ENCODE assay signal across 11 cellular contexts in the genomic region with DNA sequence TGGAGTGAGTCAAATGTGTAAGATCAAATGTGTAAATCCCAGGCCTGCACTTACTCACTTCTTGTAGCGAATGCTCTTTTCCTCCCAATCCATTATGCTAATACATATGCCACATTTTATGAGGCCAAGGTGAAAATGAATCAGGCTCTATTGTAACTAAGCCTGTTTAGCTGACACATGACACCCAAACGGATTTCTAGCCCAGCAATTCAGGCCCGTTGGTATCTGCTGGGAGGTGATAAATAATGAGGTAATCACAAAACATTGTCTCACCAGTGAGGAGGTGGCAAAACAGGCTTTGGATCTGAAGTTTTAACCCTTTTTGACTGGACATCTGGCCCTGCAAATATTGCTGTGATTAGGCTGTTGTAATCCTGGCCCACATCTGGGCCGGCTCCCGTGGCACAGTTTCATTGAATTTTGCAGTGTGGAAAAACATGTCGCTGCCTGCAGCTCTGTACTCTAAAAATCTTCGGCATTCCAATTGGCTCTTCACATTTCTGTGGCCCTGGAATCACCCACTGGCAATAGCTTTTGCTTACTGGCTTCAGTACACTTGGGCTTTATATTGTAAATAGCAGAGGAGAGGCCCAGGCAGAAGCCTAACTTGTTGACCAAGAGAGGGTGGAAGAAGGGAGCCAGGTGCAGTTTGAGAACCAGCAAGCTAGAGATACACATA.
DNase-seq lines count a peak whose midpoint lies in the region; ATAC-seq, FAIRE-seq and TF ChIP-seq lines count a peak whose summit lies in the region.
"Had no signal": no experiment of that assay in that cellular context is flagged by ENCODE, and none has a peak within 500 bp of the region (broad histone marks: within the 10 kb centered on the region; RNA-seq: fewer than 3 reads in every experiment).

No MANE protein-coding gene starts in this region.

- H3K4me3 Mint-ChIP-seq in activated CD4-positive, alpha-beta memory T cell treated with anti-CD3 and anti-CD28 coated beads, Interleukin-2, amount 10 ng/mL, durations not matched to agents 7 days and 5 days: no peak overlapping the region
- H3K4me3 Mint-ChIP-seq: activated CD8-positive, alpha-beta memory T cell treated with anti-CD3 and anti-CD28 coated beads, Interleukin-2, amount 10 ng/mL, durations not matched to agents 7 days and 5 days; brain; CD8-positive, alpha-beta T cell had no signal

- POLR2A ChIA-PET in activated CD4-positive, alpha-beta memory T cell treated with anti-CD3 and anti-CD28 coated beads, Interleukin-2, amount 10 ng/mL, durations not matched to agents 7 days and 5 days (lab: Charles Lee): no interaction called here

- TF ChIP-seq POLR2A in GM12892 (IDR thresholded peaks at IDR 0.05; ENCODE audit: low read depth, low read length): no peak

- FAIRE-seq in GM12892 (lab: Jason Lieb, UNC) (no peak), frontal cortex (lab: Jason Lieb, UNC) (no peak)

- no peaks in the 10 kb centered on the region for H3K4me1 Mint-ChIP-seq in activated CD4-positive, alpha-beta memory T cell treated with anti-CD3 and anti-CD28 coated beads, Interleukin-2, amount 10 ng/mL, durations not matched to agents 7 days and 5 days
- H3K4me1 Mint-ChIP-seq: activated CD8-positive, alpha-beta memory T cell treated with anti-CD3 and anti-CD28 coated beads, Interleukin-2, amount 10 ng/mL, durations not matched to agents 7 days and 5 days had no signal

- no peaks in the 10 kb centered on the region for H3K36me3 Mint-ChIP-seq in activated CD4-positive, alpha-beta memory T cell treated with anti-CD3 and anti-CD28 coated beads, Interleukin-2, amount 10 ng/mL, durations not matched to agents 7 days and 5 days (ENCODE audit: low read depth)
- H3K36me3 Mint-ChIP-seq: activated CD8-positive, alpha-beta memory T cell treated with anti-CD3 and anti-CD28 coated beads, Interleukin-2, amount 10 ng/mL, durations not matched to agents 7 days and 5 days; brain; CD8-positive, alpha-beta T cell had no signal

- no peaks in the 10 kb centered on the region for H3K27me3 Mint-ChIP-seq in activated CD4-positive, alpha-beta memory T cell treated with anti-CD3 and anti-CD28 coated beads, Interleukin-2, amount 10 ng/mL, durations not matched to agents 7 days and 5 days
- H3K27me3 Mint-ChIP-seq: activated CD8-positive, alpha-beta memory T cell treated with anti-CD3 and anti-CD28 coated beads, Interleukin-2, amount 10 ng/mL, durations not matched to agents 7 days and 5 days had no signal

- CTCF ChIA-PET in activated CD4-positive, alpha-beta memory T cell treated with anti-CD3 and anti-CD28 coated beads, Interleukin-2, amount 10 ng/mL, durations not matched to agents 7 days and 5 days (lab: Charles Lee): no interaction called here

- no peaks in the 10 kb centered on the region for H3K9me3 Mint-ChIP-seq in activated CD4-positive, alpha-beta memory T cell treated with anti-CD3 and anti-CD28 coated beads, Interleukin-2, amount 10 ng/mL, durations not matched to agents 7 days and 5 days
- H3K9me3 Mint-ChIP-seq: brain had no signal

- DNase-seq in DMS53 treated with DMSO at 0.1 percent for 48 hours (lab: John Stamatoyannopoulos, UW; ENCODE audit: unreplicated experiment) (peak; percentile 75), NCI-H1436 treated with DMSO at 0.1 percent for 48 hours (lab: John Stamatoyannopoulos, UW) (peak; percentile 62), RKO (ENCODE audit: low spot score) (peak; percentile 89), kidney glomerular epithelial cell (lab: John Stamatoyannopoulos, UW) (peak; percentile 41), GM12892 (ENCODE audit: insufficient read length) (no peak), frontal cortex (ENCODE audit: low spot score in 2 of 2) (no peak)
- DNase-seq in activated CD4-positive, alpha-beta memory T cell treated with anti-CD3 and anti-CD28 coated beads, Interleukin-2, amount 10 ng/mL, durations not matched to agents 7 days and 5 days: no peak
- DNase-seq: activated CD8-positive, alpha-beta memory T cell treated with anti-CD3 and anti-CD28 coated beads, Interleukin-2, amount 10 ng/mL, durations not matched to agents 7 days and 5 days; CD8-positive, alpha-beta T cell had no signal

- ATAC-seq in GM21526 (IDR thresholded peaks at IDR 0.05; ENCODE audit: low FRiP score, unreplicated experiment): no peak
- ATAC-seq: activated CD8-positive, alpha-beta memory T cell treated with anti-CD3 and anti-CD28 coated beads, Interleukin-2, amount 10 ng/mL, durations not matched to agents 7 days and 5 days; CD8-positive, alpha-beta T cell had no signal

- H3K27ac Mint-ChIP-seq in activated CD4-positive, alpha-beta memory T cell treated with anti-CD3 and anti-CD28 coated beads, Interleukin-2, amount 10 ng/mL, durations not matched to agents 7 days and 5 days: no peak overlapping the region
- H3K27ac Mint-ChIP-seq: activated CD8-positive, alpha-beta memory T cell treated with anti-CD3 and anti-CD28 coated beads, Interleukin-2, amount 10 ng/mL, durations not matched to agents 7 days and 5 days; CD8-positive, alpha-beta T cell had no signal

Comparison
In these comparisons a context has a peak if more than half of its experiments do, and no peak if none do; other contexts are left out.
1. DNase-seq: peak in DMS53 treated with DMSO at 0.1 percent for 48 hours (single experiment), NCI-H1436 treated with DMSO at 0.1 percent for 48 hours (single experiment), RKO (single experiment) and kidney glomerular epithelial cell (single experiment); none in GM12892 (single experiment), activated CD4-positive, alpha-beta memory T cell treated with anti-CD3 and anti-CD28 coated beads, Interleukin-2, amount 10 ng/mL, durations not matched to agents 7 days and 5 days (single experiment) and frontal cortex (0 of 2).